Comparison of ENCODE assay signal across 12 cellular contexts in the genomic region with DNA sequence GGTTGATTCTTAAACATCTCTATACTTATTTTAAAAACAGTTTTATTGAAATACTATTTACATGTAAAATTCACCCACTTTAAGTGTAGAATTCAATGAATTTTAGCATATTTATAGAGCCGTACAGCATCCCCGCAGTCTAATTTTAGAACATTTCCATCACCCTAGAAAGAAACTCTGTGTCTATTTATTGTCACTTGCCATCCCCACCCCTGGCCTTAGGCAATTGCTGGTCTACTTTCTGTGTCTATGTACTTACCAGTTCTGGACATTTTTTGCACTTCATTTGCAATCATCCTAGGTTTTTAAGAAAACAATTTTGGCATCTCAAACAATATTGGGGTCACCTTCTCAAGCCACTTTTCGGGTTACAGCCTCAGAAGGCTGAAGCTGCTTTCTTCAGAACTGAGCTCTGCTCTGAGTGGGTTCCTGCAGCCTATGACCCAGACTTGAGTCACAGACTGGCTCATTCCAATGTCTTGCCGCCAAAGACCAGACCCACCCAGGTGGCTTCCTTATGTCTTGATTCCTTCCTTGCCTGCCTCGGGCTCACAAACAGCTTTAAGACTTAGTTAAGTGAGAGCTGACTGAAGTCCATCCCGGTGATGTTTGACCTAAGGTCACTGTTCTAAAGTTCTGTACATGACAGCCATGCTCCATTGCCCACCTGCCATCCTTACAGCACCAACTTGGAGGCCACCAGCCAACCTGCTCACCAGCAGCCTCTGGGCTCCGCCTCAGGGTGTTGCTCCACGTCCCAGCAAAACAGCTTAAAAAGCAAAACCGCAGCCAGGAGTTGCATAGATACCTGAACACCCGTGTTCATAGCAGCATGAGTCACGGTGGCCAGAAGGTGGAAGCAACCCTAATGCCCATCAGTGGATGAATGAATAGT.
DNase-seq lines count a peak whose midpoint lies in the region; ATAC-seq and TF ChIP-seq lines count a peak whose summit lies in the region.
"Had no signal": no experiment of that assay in that cellular context is flagged by ENCODE, and none has a peak within 500 bp of the region (broad histone marks: within the 10 kb centered on the region; RNA-seq: fewer than 3 reads in every experiment).

No MANE protein-coding gene starts in this region.

- no peaks in the 10 kb centered on the region for H3K4me1 ChIP-seq in body of pancreas
- H3K4me1 ChIP-seq: parathyroid adenoma, upper lobe of left lung had no signal

- H3K36me3 ChIP-seq in body of pancreas (replicated peaks in 1 of 2; ENCODE audit: insufficient read depth in 1 of 2, low read depth in 2 of 2) = no peaks in the 10 kb centered on the region
- H3K36me3 ChIP-seq: upper lobe of left lung had no signal

- TF ChIP-seq POLR2A in body of pancreas (IDR thresholded peaks at IDR 0.05) = no peak

- no peaks in the 10 kb centered on the region for H3K9me3 ChIP-seq in body of pancreas
- H3K9me3 ChIP-seq: BLaER1, upper lobe of left lung had no signal

- H3K27ac ChIP-seq in body of pancreas = no peak overlapping the region
- H3K27ac ChIP-seq: BLaER1, parathyroid adenoma, upper lobe of left lung had no signal

- peak; percentile 63 for DNase-seq in A172 (ENCODE audit: low spot score)
- peak; percentile 80 for DNase-seq in HFF-Myc (ENCODE audit: extremely low read depth, low read depth)
- peak; percentile 9 for DNase-seq in T1000 (lab: John Stamatoyannopoulos, UW)
- peak; percentile 94 for DNase-seq in glomerular visceral epithelial cell (ENCODE audit: extremely low spot score)
- no peak for DNase-seq in activated effector memory CD4-positive, alpha-beta T cell treated with anti-CD3 and anti-CD28 coated beads, Interleukin-2, amount 50 U/mL, for 16 hours
- no peak for DNase-seq in COR-L47 (lab: John Stamatoyannopoulos, UW)
- no peak for DNase-seq in body of pancreas
- DNase-seq: NCI-H82, upper lobe of left lung had no signal

- TF ChIP-seq CTCF in HFF-Myc (IDR thresholded peaks at IDR 0.05; ENCODE audit: low read depth, low read length, missing control alignments) (no peak), body of pancreas (IDR thresholded peaks at IDR 0.05) (no peak)

- WGBS in body of pancreas, 2 donors = 92 to 97% methylated on average over 11 of the region's 11 CpGs

- H3K27me3 ChIP-seq in body of pancreas = no peaks in the 10 kb centered on the region
- H3K27me3 ChIP-seq: BLaER1, upper lobe of left lung had no signal

- ATAC-seq in body of pancreas (no peak), HG03442 (IDR thresholded peaks at IDR 0.05; ENCODE audit: unreplicated experiment) (no peak)

- intact Hi-C loops in body of pancreas (cut with DNase I) = no loop called here

- no peak overlapping the region for H3K4me3 ChIP-seq in HFF-Myc (replicated peaks; ENCODE audit: low read depth, low read length)
- H3K4me3 ChIP-seq in body of pancreas = no peak overlapping the region
- H3K4me3 ChIP-seq: BLaER1, upper lobe of left lung had no signal

Comparison
In these comparisons a context has a peak if more than half of its experiments do, and no peak if none do; other contexts are left out.
1. DNase-seq: peak in A172 (single experiment), HFF-Myc (single experiment), T1000 (single experiment) and glomerular visceral epithelial cell (single experiment); none in activated effector memory CD4-positive, alpha-beta T cell treated with anti-CD3 and anti-CD28 coated beads, Interleukin-2, amount 50 U/mL, for 16 hours (single experiment), COR-L47 (single experiment) and body of pancreas (0 of 4).